Comparison of ENCODE assay signal across 20 cellular contexts in genomic region chr16:4160663-4161436, GRCh38. TPM values are rescaled to one million over a fixed set of nuclear protein-coding genes. Genes with fewer than 3 reads are reported as not detected.
A peak's percentile ranks its signal among the peaks of the same experiment; 100 is the strongest.
DNase-seq lines count a peak whose midpoint lies in the region; ATAC-seq lines count a peak whose summit lies in the region.
"Had no signal": no experiment of that assay in that cellular context is flagged by ENCODE, and none has a peak within 500 bp of the region (broad histone marks: within the 10 kb centered on the region; RNA-seq: fewer than 3 reads in every experiment).

No MANE protein-coding gene starts in this region.

- H3K36me3 Mint-ChIP-seq in activated CD4-positive, alpha-beta T cell treated with anti-CD3 and anti-CD28 coated beads for 36 hours (ENCODE audit: low read depth) = no peaks in the 10 kb centered on the region
- H3K36me3 Mint-ChIP-seq in naive thymus-derived CD4-positive, alpha-beta T cell = no peaks in the 10 kb centered on the region
- H3K36me3 Mint-ChIP-seq: activated CD8-positive, alpha-beta memory T cell treated with anti-CD3 and anti-CD28 coated beads, Interleukin-2, amount 10 ng/mL, durations not matched to agents 7 days and 5 days; T-cell had no signal

- intact Hi-C loops in activated CD4-positive, alpha-beta T cell treated with anti-CD3 and anti-CD28 coated beads for 36 hours (cut with DNase I, micrococcal nuclease) = no loop called here
- intact Hi-C loops in naive thymus-derived CD4-positive, alpha-beta T cell (cut with micrococcal nuclease) = no loop called here

- H3K4me1 Mint-ChIP-seq in activated CD4-positive, alpha-beta T cell treated with anti-CD3 and anti-CD28 coated beads for 36 hours = peaks cover 7% of the 10 kb centered on the region
- peaks cover 0 to 8% (median 0%) of the 10 kb centered on the region in 7 donors for H3K4me1 Mint-ChIP-seq in naive thymus-derived CD4-positive, alpha-beta T cell

- H3K27me3 ChIP-seq in naive thymus-derived CD4-positive, alpha-beta T cell (ENCODE audit: control insufficient read depth in 2 of 2, insufficient read depth in 2 of 2, low read length in 2 of 2) = no peaks in the 10 kb centered on the region
- H3K27me3 ChIP-seq: esophagus squamous epithelium, tibial nerve had no signal

- H3K36me3 ChIP-seq in naive thymus-derived CD4-positive, alpha-beta T cell (ENCODE audit: control insufficient read depth in 2 of 3, insufficient read depth in 3 of 3, low read length in 3 of 3) = no peaks in the 10 kb centered on the region
- H3K36me3 ChIP-seq: esophagus squamous epithelium, tibial nerve had no signal

- H3K4me3 ChIP-seq in naive thymus-derived CD4-positive, alpha-beta T cell (ENCODE audit: low read length) = no peak overlapping the region
- H3K4me3 ChIP-seq: esophagus squamous epithelium, tibial nerve had no signal

- CTCF ChIA-PET in activated CD4-positive, alpha-beta T cell treated with anti-CD3 and anti-CD28 coated beads for 36 hours (lab: Charles Lee) = no interaction called here
- CTCF ChIA-PET in naive thymus-derived CD4-positive, alpha-beta T cell (lab: Charles Lee) = no interaction called here

- no peaks in the 10 kb centered on the region for H3K4me1 ChIP-seq in naive thymus-derived CD4-positive, alpha-beta T cell (ENCODE audit: control insufficient read depth in 2 of 2, insufficient read depth in 2 of 2, low read length in 2 of 2)
- H3K4me1 ChIP-seq: esophagus squamous epithelium, tibial nerve had no signal

- POLR2A ChIA-PET in activated CD4-positive, alpha-beta T cell treated with anti-CD3 and anti-CD28 coated beads for 36 hours (lab: Charles Lee) = interaction anchor here (0.6 kb wide), 1 partner anchor 208 kb away, joined by 4 read pairs; no protein-coding TSS in a partner anchor
- POLR2A ChIA-PET in naive thymus-derived CD4-positive, alpha-beta T cell (lab: Charles Lee) = no interaction called here

- H3K9me3 Mint-ChIP-seq in activated CD4-positive, alpha-beta T cell treated with anti-CD3 and anti-CD28 coated beads for 36 hours (ENCODE audit: low read depth) = no peaks in the 10 kb centered on the region
- peaks cover 0 to 2% (median 0%) of the 10 kb centered on the region in 11 donors for H3K9me3 Mint-ChIP-seq in naive thymus-derived CD4-positive, alpha-beta T cell
- H3K9me3 Mint-ChIP-seq: activated naive CD4-positive, alpha-beta T cell treated with anti-CD3 and anti-CD28 coated beads for 36 hours had no signal

- ATAC-seq in activated CD4-positive, alpha-beta T cell treated with anti-CD3 and anti-CD28 coated beads for 36 hours = peak; percentile 94
- ATAC-seq in HG03175 (IDR thresholded peaks at IDR 0.05; ENCODE audit: unreplicated experiment) = peak; percentile 87
- peak; percentile 92 for ATAC-seq in naive thymus-derived CD4-positive, alpha-beta T cell
- no peak for ATAC-seq in HG02678 (IDR thresholded peaks at IDR 0.05; ENCODE audit: unreplicated experiment)
- ATAC-seq: activated CD8-positive, alpha-beta memory T cell treated with anti-CD3 and anti-CD28 coated beads, Interleukin-2, amount 10 ng/mL, durations not matched to agents 7 days and 5 days had no signal

- no peaks in the 10 kb centered on the region for H3K9me3 ChIP-seq in naive thymus-derived CD4-positive, alpha-beta T cell (ENCODE audit: control insufficient read depth in 2 of 3, low read length in 3 of 3)
- H3K9me3 ChIP-seq: esophagus squamous epithelium, tibial nerve had no signal

- H3K27ac Mint-ChIP-seq in activated CD4-positive, alpha-beta T cell treated with anti-CD3 and anti-CD28 coated beads for 36 hours = no peak overlapping the region
- no peak overlapping the region for H3K27ac Mint-ChIP-seq in naive thymus-derived CD4-positive, alpha-beta T cell
- H3K27ac Mint-ChIP-seq: activated CD8-positive, alpha-beta memory T cell treated with anti-CD3 and anti-CD28 coated beads, Interleukin-2, amount 10 ng/mL, durations not matched to agents 7 days and 5 days; activated naive CD4-positive, alpha-beta T cell treated with anti-CD3 and anti-CD28 coated beads for 36 hours had no signal

- no peaks in the 10 kb centered on the region for H3K27me3 Mint-ChIP-seq in activated CD4-positive, alpha-beta T cell treated with anti-CD3 and anti-CD28 coated beads for 36 hours
- H3K27me3 Mint-ChIP-seq in naive thymus-derived CD4-positive, alpha-beta T cell = peaks cover 0 to 9% (median 0%) of the 10 kb centered on the region in 5 donors
- H3K27me3 Mint-ChIP-seq: T-cell had no signal

- DNase-seq in activated CD4-positive, alpha-beta T cell treated with anti-CD3 and anti-CD28 coated beads for 36 hours = peak; percentile 12
- DNase-seq in activated CD4-positive, alpha-beta T cell treated with anti-CD3 and anti-CD28 coated beads, Interleukin-2, amount 50 U/mL, for 1 hour = no peak
- DNase-seq in RPMI7951 (ENCODE audit: low read depth) (peak; percentile 27), NCI-H2081 (lab: John Stamatoyannopoulos, UW) (no peak), NCI-H1092 (lab: John Stamatoyannopoulos, UW) (no peak)
- DNase-seq in naive thymus-derived CD4-positive, alpha-beta T cell = no peak
- DNase-seq: 8988T; activated CD8-positive, alpha-beta memory T cell treated with anti-CD3 and anti-CD28 coated beads, Interleukin-2, amount 10 ng/mL, durations not matched to agents 7 days and 5 days; activated naive CD4-positive, alpha-beta T cell treated with anti-CD3 and anti-CD28 coated beads for 36 hours; esophagus squamous epithelium; kidney; NCI-H187; nucleus accumbens; small intestine; T-cell had no signal

- H3K27ac ChIP-seq in naive thymus-derived CD4-positive, alpha-beta T cell (ENCODE audit: low read depth, low read length) = no peak overlapping the region
- H3K27ac ChIP-seq: C4-2B, esophagus squamous epithelium, RWPE1, tibial nerve had no signal

- H3K4me3 Mint-ChIP-seq in activated CD4-positive, alpha-beta T cell treated with anti-CD3 and anti-CD28 coated beads for 36 hours = no peak overlapping the region
- no peak overlapping the region for H3K4me3 Mint-ChIP-seq in naive thymus-derived CD4-positive, alpha-beta T cell
- H3K4me3 Mint-ChIP-seq: activated CD8-positive, alpha-beta memory T cell treated with anti-CD3 and anti-CD28 coated beads, Interleukin-2, amount 10 ng/mL, durations not matched to agents 7 days and 5 days; activated naive CD4-positive, alpha-beta T cell treated with anti-CD3 and anti-CD28 coated beads for 36 hours had no signal

RNA-seq across cellular contexts. Expression of gene ADCY9, which starts 44.6 kb away (rescaled TPM):
- 1 to 10 TPM; 5.3 to 6.2 TPM for total RNA-seq in activated CD4-positive, alpha-beta T cell treated with anti-CD3 and anti-CD28 coated beads for 36 hours
- total RNA-seq in RPMI7951 (2014; rRNA removed; shearing (Covaris generic)) = 6.9 and 7.8 TPM in 2 replicates
- total RNA-seq in naive thymus-derived CD4-positive, alpha-beta T cell = 10 to 100 TPM in 2 of 5 experiments, 1 to 10 TPM in 3; 3.9 to 14.3 (median 5.6) TPM
- polyA plus RNA-seq in naive thymus-derived CD4-positive, alpha-beta T cell = under 1 TPM; 0.46 to 0.47 TPM

Comparison
In these comparisons a context has a peak if more than half of its experiments do, and no peak if none do; other contexts are left out.
1. DNase-seq: peak in activated CD4-positive, alpha-beta T cell treated with anti-CD3 and anti-CD28 coated beads for 36 hours (single experiment) and RPMI7951 (single experiment); none in activated CD4-positive, alpha-beta T cell treated with anti-CD3 and anti-CD28 coated beads, Interleukin-2, amount 50 U/mL, for 1 hour (single experiment), naive thymus-derived CD4-positive, alpha-beta T cell (0 of 9), NCI-H2081 (0 of 2) and NCI-H1092 (single experiment).